ENCODE assay signal across 8 cellular contexts in genomic region chrX:48695925-48696300, GRCh38. TPM values are rescaled to one million over a fixed set of nuclear protein-coding genes. Genes with fewer than 3 reads are reported as not detected.
DNase-seq lines count a peak whose midpoint lies in the region; ATAC-seq, FAIRE-seq and TF ChIP-seq lines count a peak whose summit lies in the region.

No MANE protein-coding gene starts in this region.

- peaks cover 6 to 19% of the 10 kb centered on the region in 2 donors for H3K36me3 Mint-ChIP-seq in naive B cell

- intact Hi-C loops in dorsolateral prefrontal cortex (cut with DNase I) = loop anchor here (2.0 to 10.0 kb wide), 4 partner anchors 19 to 109 kb away; partner anchors contain the start of gene HDAC6 (in 1 of the 2)

- no peaks in the 10 kb centered on the region for H3K27me3 Mint-ChIP-seq in naive B cell

- H3K27ac ChIP-seq in dorsolateral prefrontal cortex = peak overlapping the region; percentile 51 to 96 (median 89)

- ATAC-seq in GM18867 (IDR thresholded peaks at IDR 0.05; ENCODE audit: unreplicated experiment) = peak; percentile 2
- ATAC-seq in naive B cell (ENCODE audit: low read depth in 2 of 2) = peak in 1 of 2 donors; percentile 0
- ATAC-seq in GM21825 (IDR thresholded peaks at IDR 0.05; ENCODE audit: unreplicated experiment) = no peak
- ATAC-seq in GM21390 (IDR thresholded peaks at IDR 0.05; ENCODE audit: unreplicated experiment) = no peak

- peaks cover 0 to 43% (median 11%) of the 10 kb centered on the region in 45 donors for H3K27me3 ChIP-seq in dorsolateral prefrontal cortex

- peaks cover 15 to 22% (median 16%) of the 10 kb centered on the region in 3 donors for H3K4me1 Mint-ChIP-seq in naive B cell

- DNase-seq in NAMALWA (ENCODE audit: low spot score) (peak; percentile 10), dorsolateral prefrontal cortex (no peak), naive B cell (no peak), H54 (ENCODE audit: insufficient read length, low spot score) (no peak), GM13976 (ENCODE audit: low spot score) (no peak)

- in situ Hi-C loops in GM13976 (cut with MboI; ENCODE audit: low sequenced_read_pairs, unreplicated experiment) = no loop called here

- H3K4me3 Mint-ChIP-seq in naive B cell = peak overlapping the region; percentile 69 to 95 (median 90)

- FAIRE-seq in H54 (lab: Jason Lieb, UNC) = no peak

- TF ChIP-seq CTCF in dorsolateral prefrontal cortex (IDR thresholded peaks at IDR 0.05 in 54 of 56, conservative IDR thresholded peaks at IDR 0.05 in 2 of 56; ENCODE audit: low read depth in 1 of 56, partially characterized antibody in 56 of 56) (no peak), GM13976 (IDR thresholded peaks at IDR 0.05; ENCODE audit: borderline replicate concordance, control extremely low read depth, extremely low read depth, insufficient read depth, missing control alignments) (no peak)

- peak overlapping the region in 5 of 6 donors; percentile 20 to 98 (median 93) for H3K27ac Mint-ChIP-seq in naive B cell

- H3K4me3 ChIP-seq in dorsolateral prefrontal cortex = peak overlapping the region; percentile 41 to 75 (median 61)

- H3K9me3 Mint-ChIP-seq in naive B cell = peaks cover 0 to 8% (median 0%) of the 10 kb centered on the region in 7 donors

- no peak for TF ChIP-seq POLR2A in H54 (IDR thresholded peaks at IDR 0.05; ENCODE audit: low read depth, low read length)

RNA-seq across cellular contexts. Expression of gene SUV39H1, which starts 0.6 kb away (rescaled TPM):
- 10 to 100 TPM in 3 of 120 experiments, 1 to 10 TPM in 117; 2.4 to 11.8 (median 6.3) TPM for total RNA-seq in dorsolateral prefrontal cortex
- polyA plus RNA-seq in naive B cell (ENCODE audit: low read depth in 6 of 6) = 10 to 100 TPM in 3 of 6 donors, 1 to 10 TPM in 3; 6.6 to 13.3 (median 10.1) TPM

RNA-seq across cellular contexts. Expression of gene WAS, which starts 12.3 kb away (rescaled TPM):
- 10 to 100 TPM in 13 of 120 experiments, 1 to 10 TPM in 107; 1.6 to 19.4 (median 5.3) TPM for total RNA-seq in dorsolateral prefrontal cortex
- 10 to 100 TPM; 12.7 to 27.8 (median 19.4) TPM for polyA plus RNA-seq in naive B cell (ENCODE audit: low read depth in 6 of 6)
